ENCODE assay signal across 20 cellular contexts in the genomic region with DNA sequence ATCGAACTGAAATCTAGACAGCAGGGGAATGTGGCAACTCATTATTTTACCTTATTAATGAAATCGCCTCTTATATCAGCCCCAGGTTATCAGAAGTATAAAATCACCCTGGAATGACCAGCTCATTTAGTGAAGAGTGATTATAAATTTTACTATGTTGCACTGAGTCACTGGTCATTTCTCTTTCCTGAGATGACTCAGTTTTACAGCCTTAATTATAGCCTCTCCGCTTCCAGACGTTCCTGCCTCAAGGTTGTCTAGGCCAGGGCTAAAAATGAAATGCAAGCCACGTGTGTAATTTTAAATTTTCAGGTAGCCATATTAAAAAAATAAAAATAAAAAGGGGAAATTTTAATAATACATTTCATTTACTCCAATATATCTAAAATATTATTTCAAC. TPM values are rescaled to one million over a fixed set of nuclear protein-coding genes. Genes with fewer than 3 reads are reported as not detected.
DNase-seq lines count a peak whose midpoint lies in the region; ATAC-seq, FAIRE-seq and TF ChIP-seq lines count a peak whose summit lies in the region.
"Had no signal": no experiment of that assay in that cellular context is flagged by ENCODE, and none has a peak within 500 bp of the region (broad histone marks: within the 10 kb centered on the region; RNA-seq: fewer than 3 reads in every experiment).

No MANE protein-coding gene starts in this region.

- DNase-seq in EH (ENCODE audit: low read depth) (peak; percentile 82), M059J (ENCODE audit: low read depth) (peak; percentile 72), endothelial cell of umbilical vein (ENCODE audit: low read depth, low spot score) (peak; percentile 28), renal cortical epithelial cell (ENCODE audit: low read depth) (peak; percentile 15), DMS79 treated with DMSO at 0.1 percent for 48 hours (lab: John Stamatoyannopoulos, UW) (no peak), NCI-H345 (lab: John Stamatoyannopoulos, UW) (no peak)
- DNase-seq: activated CD4-positive, alpha-beta T cell treated with anti-CD3 and anti-CD28 coated beads for 36 hours; activated CD8-positive, alpha-beta memory T cell treated with anti-CD3 and anti-CD28 coated beads, Interleukin-2, amount 50 U/mL, for 48 hours; central memory CD4-positive, alpha-beta T cell; DMS79; effector CD4-positive, alpha-beta T cell; GOT3; left ventricle myocardium inferior; NCI-H446 treated with DMSO at 0.1 percent for 48 hours; SJCRH30; stimulated activated CD4-positive, alpha-beta T cell treated with anti-CD3 and anti-CD28 coated beads, Interleukin-4, amount 100 ng/mL, for 4 hours; testis had no signal

- peaks cover 0 to 3% of the 10 kb centered on the region in 2 experiments for H3K36me3 ChIP-seq in endothelial cell of umbilical vein (ENCODE audit: control insufficient read depth in 2 of 2, extremely low read depth in 1 of 2, insufficient read depth in 2 of 2, low read length in 2 of 2)

- no peaks in the 10 kb centered on the region for H3K9me1 ChIP-seq in endothelial cell of umbilical vein (replicated peaks; ENCODE audit: control insufficient read depth, extremely low read depth, insufficient read depth, low read length)

- H3K9me3 ChIP-seq in endothelial cell of umbilical vein (replicated peaks; ENCODE audit: control insufficient read depth, insufficient read depth, low read length) = no peaks in the 10 kb centered on the region
- H3K9me3 ChIP-seq: left ventricle myocardium inferior, SJCRH30, testis had no signal

- H3K4me1 ChIP-seq in endothelial cell of umbilical vein (ENCODE audit: control insufficient read depth, extremely low read depth, insufficient read depth, low read length) = peaks cover 4% of the 10 kb centered on the region
- H3K4me1 ChIP-seq: left ventricle myocardium inferior, parathyroid adenoma, SJCRH30, testis had no signal

- H3K9ac ChIP-seq in endothelial cell of umbilical vein (replicated peaks; ENCODE audit: extremely low read depth, insufficient read depth, low read length) = no peak overlapping the region
- H3K9ac ChIP-seq: parathyroid adenoma had no signal

- H3K27me3 ChIP-seq in endothelial cell of umbilical vein (ENCODE audit: control insufficient read depth in 2 of 2, insufficient read depth in 2 of 2, low read length in 2 of 2) = no peaks in the 10 kb centered on the region
- H3K27me3 ChIP-seq: SJCRH30, testis had no signal

- no peaks in the 10 kb centered on the region for H4K20me1 ChIP-seq in endothelial cell of umbilical vein (replicated peaks; ENCODE audit: control insufficient read depth, extremely low read depth, insufficient read depth, low read length)

- intact Hi-C loops in endothelial cell of umbilical vein (cut with micrococcal nuclease) = no loop called here

- no peak overlapping the region for H3K4me3 ChIP-seq in endothelial cell of umbilical vein (replicated peaks in 1 of 3; ENCODE audit: insufficient read depth in 1 of 3, low read depth in 1 of 3, low read length in 3 of 3)
- H3K4me3 ChIP-seq: left ventricle myocardium inferior, SJCRH30, testis had no signal

- POLR2A ChIA-PET in endothelial cell of umbilical vein (lab: Charles Lee) = interaction anchor here (0.7 kb wide), 1 partner anchor 260 kb away, joined by 4 read pairs; no protein-coding TSS in a partner anchor

- ATAC-seq in GM21786 (IDR thresholded peaks at IDR 0.05; ENCODE audit: unreplicated experiment) = no peak
- ATAC-seq: activated CD4-positive, alpha-beta T cell treated with anti-CD3 and anti-CD28 coated beads for 36 hours had no signal

- CTCF ChIA-PET in endothelial cell of umbilical vein (lab: Charles Lee) = no interaction called here

- BruUV-seq in endothelial cell of umbilical vein (replicated peaks; lab: Mats Ljungman, UMichigan) = no TSS peak

- no peaks in the 10 kb centered on the region for H3K79me2 ChIP-seq in endothelial cell of umbilical vein (ENCODE audit: control insufficient read depth, insufficient read depth, low read length)
- H3K79me2 ChIP-seq: parathyroid adenoma had no signal

- H3K27ac ChIP-seq in endothelial cell of umbilical vein (ENCODE audit: insufficient read depth, low read depth, low read length) = no peak overlapping the region
- H3K27ac ChIP-seq: left ventricle myocardium inferior, parathyroid adenoma, SJCRH30, testis had no signal

- H3K4me2 ChIP-seq in endothelial cell of umbilical vein (ENCODE audit: insufficient read depth, low read length) = no peak overlapping the region

- dilution Hi-C loops in endothelial cell of umbilical vein (cut with MboI; ENCODE audit: extremely low pct_ligation_motif_present, low sequenced_read_pairs) = no loop called here

- TF ChIP-seq POLR2A in endothelial cell of umbilical vein (IDR thresholded peaks at IDR 0.05; ENCODE audit: low read depth, low read length) = no peak

- H2AFZ ChIP-seq in endothelial cell of umbilical vein (ENCODE audit: low read depth, low read length) = no peak overlapping the region
- H2AFZ ChIP-seq: parathyroid adenoma had no signal

- peak; percentile 44 for FAIRE-seq in endothelial cell of umbilical vein (lab: Jason Lieb, UNC)
- FAIRE-seq: HTR-8/SVneo had no signal

- TF ChIP-seq CTCF in endothelial cell of umbilical vein (IDR thresholded peaks at IDR 0.05; ENCODE audit: extremely low read depth in 1 of 2, insufficient read depth in 1 of 2, low read depth in 1 of 2, low read length in 2 of 2) = no peak

TF ChIP-seq in endothelial cell of umbilical vein, 7 proteins besides CTCF, POLR2A, EP300 and RAD21:
- TF ChIP-seq FOS (IDR thresholded peaks at IDR 0.05; ENCODE audit: borderline replicate concordance, insufficient read depth, low read length) (peak; percentile 76), JUN (IDR thresholded peaks at IDR 0.05; ENCODE audit: borderline replicate concordance, insufficient read depth, insufficient read length, low read depth) (peak; percentile 51), POLR2AphosphoS5 (IDR thresholded peaks at IDR 0.05; ENCODE audit: insufficient read depth, low read depth, low read length) (no peak)

RNA-seq across cellular contexts. Expression of a gene that starts 33.3 kb away (rescaled TPM):
- total RNA-seq in M059J (2014; rRNA removed; shearing (Covaris generic)) = 2.4 and 6.7 TPM in 2 replicates
- total RNA-seq in endothelial cell of umbilical vein (5.1 and 5.2 TPM in 2 replicates), renal cortical epithelial cell (1.6 and 6.1 TPM in 2 replicates)
- polyA plus RNA-seq in endothelial cell of umbilical vein = 5.5 and 5.6 TPM in 2 replicates
- 3.6 and 4.0 TPM in 2 replicates for polyA plus RNA-seq in endothelial cell of umbilical vein (2011; cell fraction: cytosol; rRNA removed)
- polyA plus RNA-seq in endothelial cell of umbilical vein (2011; cell fraction: nucleus; rRNA removed) = 7.0 and 7.9 TPM in 2 replicates
- polyA plus RNA-seq in endothelial cell of umbilical vein (2012) = 1.8 and 3.2 TPM in 2 replicates
- polyA minus RNA-seq in endothelial cell of umbilical vein = 8.8 and 10.5 TPM in 2 replicates
- not detected for polyA minus RNA-seq in endothelial cell of umbilical vein (2011; cell fraction: cytosol; rRNA and poly(A)+ RNA removed)
- 6.6 and 9.5 TPM in 2 replicates for polyA minus RNA-seq in endothelial cell of umbilical vein (2011; cell fraction: nucleus; rRNA and poly(A)+ RNA removed)

RNA-seq across cellular contexts. Expression of a gene that starts 45.7 kb away (rescaled TPM):
- total RNA-seq in M059J (2014; rRNA removed; shearing (Covaris generic)) = 49.3 and 69.0 TPM in 2 replicates
- total RNA-seq in endothelial cell of umbilical vein (66.3 and 71.7 TPM in 2 replicates), renal cortical epithelial cell (28.1 and 35.4 TPM in 2 replicates)
- 97.9 and 111 TPM in 2 replicates for polyA plus RNA-seq in endothelial cell of umbilical vein
- 135 and 140 TPM in 2 replicates for polyA plus RNA-seq in endothelial cell of umbilical vein (2011; cell fraction: cytosol; rRNA removed)
- polyA plus RNA-seq in endothelial cell of umbilical vein (2011; cell fraction: nucleus; rRNA removed) = 53.4 and 66.0 TPM in 2 replicates
- 59.9 and 80.2 TPM in 2 replicates for polyA plus RNA-seq in endothelial cell of umbilical vein (2012)
- 31.1 and 47.0 TPM in 2 replicates for polyA minus RNA-seq in endothelial cell of umbilical vein
- 55.4 TPM for polyA minus RNA-seq in endothelial cell of umbilical vein (2011; cell fraction: cytosol; rRNA and poly(A)+ RNA removed)
- 16.1 and 20.7 TPM in 2 replicates for polyA minus RNA-seq in endothelial cell of umbilical vein (2011; cell fraction: nucleus; rRNA and poly(A)+ RNA removed)

RNA-seq across cellular contexts. Expression of a gene that starts 46.0 kb away (rescaled TPM):
- 19.8 and 29.2 TPM in 2 replicates for total RNA-seq in M059J (2014; rRNA removed; shearing (Covaris generic))
- total RNA-seq in endothelial cell of umbilical vein = 27.9 and 30.9 TPM in 2 replicates
- polyA plus RNA-seq in endothelial cell of umbilical vein = 21.6 and 24.5 TPM in 2 replicates
- 35.5 and 39.3 TPM in 2 replicates for polyA plus RNA-seq in endothelial cell of umbilical vein (2011; cell fraction: cytosol; rRNA removed)
- polyA plus RNA-seq in endothelial cell of umbilical vein (2011; cell fraction: nucleus; rRNA removed) = 19.9 and 23.2 TPM in 2 replicates
- polyA plus RNA-seq in endothelial cell of umbilical vein (2012) = 25.7 and 30.2 TPM in 2 replicates
- 11.0 and 12.1 TPM in 2 replicates for polyA minus RNA-seq in endothelial cell of umbilical vein
- polyA minus RNA-seq in endothelial cell of umbilical vein (2011; cell fraction: cytosol; rRNA and poly(A)+ RNA removed) = 12.5 TPM
- 18.4 and 22.1 TPM in 2 replicates for polyA minus RNA-seq in endothelial cell of umbilical vein (2011; cell fraction: nucleus; rRNA and poly(A)+ RNA removed)
- total RNA-seq in renal cortical epithelial cell = 17.9 and 19.4 TPM in 2 replicates

Comparison
In these comparisons a context has a peak if more than half of its experiments do, and no peak if none do; other contexts are left out.
1. DNase-seq: peak in EH (single experiment), M059J (single experiment), endothelial cell of umbilical vein (single experiment) and renal cortical epithelial cell (single experiment); none in DMS79 treated with DMSO at 0.1 percent for 48 hours (single experiment) and NCI-H345 (single experiment).